1 cellular context compared by ENCODE assay signal in the genomic region with DNA sequence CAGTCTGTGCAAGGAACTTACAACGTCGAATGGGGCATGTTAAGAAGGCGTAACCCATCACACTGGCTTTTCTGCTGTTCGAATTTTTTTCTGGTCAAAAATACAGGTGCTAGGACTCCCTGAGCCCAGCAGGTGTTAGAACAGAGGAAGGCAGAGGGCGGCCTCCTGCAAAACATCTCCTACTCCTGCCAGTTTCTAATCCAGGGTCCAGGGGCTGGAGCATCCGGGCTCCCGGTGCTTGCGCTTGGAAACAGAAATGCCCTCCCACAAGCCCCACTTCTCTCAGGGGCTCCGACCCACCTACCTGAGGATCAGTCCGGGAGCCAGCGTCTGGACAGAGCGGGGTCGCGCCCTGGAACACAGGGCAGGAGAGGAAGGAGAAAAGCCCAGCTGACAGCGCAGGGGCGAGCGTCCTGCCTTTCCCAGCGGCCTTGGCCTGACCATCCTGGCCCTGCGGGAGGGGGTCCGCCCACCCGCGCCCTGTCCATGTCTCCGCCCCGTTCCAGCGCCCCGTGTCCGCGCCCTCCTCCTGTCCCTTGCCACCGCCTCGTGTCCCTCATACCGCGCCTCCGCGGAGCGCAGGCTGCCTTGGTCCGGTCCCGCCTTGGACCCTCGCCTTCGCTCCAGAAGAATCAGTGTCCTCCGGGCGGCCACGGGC.
TF ChIP-seq lines count a peak whose summit lies in the region.

No MANE protein-coding gene starts in this region.

TF ChIP-seq in HepG2, 621 proteins besides CTCF, POLR2A, EP300 and RAD21 (continues in another document):
- TF ChIP-seq TBX3 (IDR thresholded peaks at IDR 0.05; ENCODE audit: borderline replicate concordance) (no peak), PCBP1 (IDR thresholded peaks at IDR 0.05; ENCODE audit: borderline replicate concordance, low read depth, low read length) (0 out of 2 replicates have a peak, but pooled peaks have one; percentile 20), ZNF605 (CRISPR knock-in tag; IDR thresholded peaks at IDR 0.05) (no peak), ZNF34 (CRISPR knock-in tag; IDR thresholded peaks at IDR 0.05; ENCODE audit: borderline replicate concordance) (no peak), SRF (IDR thresholded peaks at IDR 0.05; ENCODE audit: low read depth, low read length) (no peak), ZNF83 (CRISPR knock-in tag; IDR thresholded peaks at IDR 0.05; ENCODE audit: borderline replicate concordance) (0 out of 2 replicates have a peak, but pooled peaks have one; percentile 22), JUNB (CRISPR knock-in tag; IDR thresholded peaks at IDR 0.05; ENCODE audit: borderline replicate concordance) (no peak), SRY (CRISPR knock-in tag; IDR thresholded peaks at IDR 0.05) (no peak), ZNF317 (CRISPR knock-in tag; IDR thresholded peaks at IDR 0.05) (no peak), IKZF1 (IDR thresholded peaks at IDR 0.05) (no peak), ZNF350 (CRISPR knock-in tag; IDR thresholded peaks at IDR 0.05; ENCODE audit: borderline replicate concordance, low read depth) (0 out of 2 replicates have a peak, but pooled peaks have one; percentile 33), UBTF (CRISPR knock-in tag; IDR thresholded peaks at IDR 0.05) (0 out of 2 replicates have a peak, but pooled peaks have one; percentile 28), THAP9 (CRISPR knock-in tag; IDR thresholded peaks at IDR 0.05; ENCODE audit: borderline replicate concordance) (peak; percentile 17; the same call in 1 of the 2 replicates), ZNF251 (CRISPR knock-in tag; IDR thresholded peaks at IDR 0.05) (0 out of 2 replicates have a peak, but pooled peaks have one; percentile 42), MTA1 (CRISPR knock-in tag; IDR thresholded peaks at IDR 0.05; ENCODE audit: borderline replicate concordance) (no peak), FOXA1 (IDR thresholded peaks at IDR 0.05) (no peak), FOXA1 (CRISPR knock-in tag; IDR thresholded peaks at IDR 0.05) (no peak), ZNF687 (CRISPR knock-in tag; IDR thresholded peaks at IDR 0.05) (peak; percentile 62), HES4 (CRISPR knock-in tag; IDR thresholded peaks at IDR 0.05; ENCODE audit: borderline replicate concordance) (0 out of 2 replicates have a peak, but pooled peaks have one; percentile 34), SRSF9 (IDR thresholded peaks at IDR 0.05; ENCODE audit: borderline replicate concordance, insufficient read depth, low read depth, low read length, poor library complexity, severe bottlenecking) (no peak), KDM6A (CRISPR knock-in tag; IDR thresholded peaks at IDR 0.05; ENCODE audit: low read depth) (no peak), ATF7 (IDR thresholded peaks at IDR 0.05) (no peak), ATF7 (CRISPR knock-in tag; IDR thresholded peaks at IDR 0.05) (no peak), SMARCC2 (IDR thresholded peaks at IDR 0.05) (no peak), MYC (CRISPR knock-in tag; IDR thresholded peaks at IDR 0.05; ENCODE audit: borderline replicate concordance) (0 out of 2 replicates have a peak, but pooled peaks have one; percentile 10), SIX1 (CRISPR knock-in tag; IDR thresholded peaks at IDR 0.05; ENCODE audit: borderline replicate concordance) (no peak)
- TF ChIP-seq, protein P1, sequence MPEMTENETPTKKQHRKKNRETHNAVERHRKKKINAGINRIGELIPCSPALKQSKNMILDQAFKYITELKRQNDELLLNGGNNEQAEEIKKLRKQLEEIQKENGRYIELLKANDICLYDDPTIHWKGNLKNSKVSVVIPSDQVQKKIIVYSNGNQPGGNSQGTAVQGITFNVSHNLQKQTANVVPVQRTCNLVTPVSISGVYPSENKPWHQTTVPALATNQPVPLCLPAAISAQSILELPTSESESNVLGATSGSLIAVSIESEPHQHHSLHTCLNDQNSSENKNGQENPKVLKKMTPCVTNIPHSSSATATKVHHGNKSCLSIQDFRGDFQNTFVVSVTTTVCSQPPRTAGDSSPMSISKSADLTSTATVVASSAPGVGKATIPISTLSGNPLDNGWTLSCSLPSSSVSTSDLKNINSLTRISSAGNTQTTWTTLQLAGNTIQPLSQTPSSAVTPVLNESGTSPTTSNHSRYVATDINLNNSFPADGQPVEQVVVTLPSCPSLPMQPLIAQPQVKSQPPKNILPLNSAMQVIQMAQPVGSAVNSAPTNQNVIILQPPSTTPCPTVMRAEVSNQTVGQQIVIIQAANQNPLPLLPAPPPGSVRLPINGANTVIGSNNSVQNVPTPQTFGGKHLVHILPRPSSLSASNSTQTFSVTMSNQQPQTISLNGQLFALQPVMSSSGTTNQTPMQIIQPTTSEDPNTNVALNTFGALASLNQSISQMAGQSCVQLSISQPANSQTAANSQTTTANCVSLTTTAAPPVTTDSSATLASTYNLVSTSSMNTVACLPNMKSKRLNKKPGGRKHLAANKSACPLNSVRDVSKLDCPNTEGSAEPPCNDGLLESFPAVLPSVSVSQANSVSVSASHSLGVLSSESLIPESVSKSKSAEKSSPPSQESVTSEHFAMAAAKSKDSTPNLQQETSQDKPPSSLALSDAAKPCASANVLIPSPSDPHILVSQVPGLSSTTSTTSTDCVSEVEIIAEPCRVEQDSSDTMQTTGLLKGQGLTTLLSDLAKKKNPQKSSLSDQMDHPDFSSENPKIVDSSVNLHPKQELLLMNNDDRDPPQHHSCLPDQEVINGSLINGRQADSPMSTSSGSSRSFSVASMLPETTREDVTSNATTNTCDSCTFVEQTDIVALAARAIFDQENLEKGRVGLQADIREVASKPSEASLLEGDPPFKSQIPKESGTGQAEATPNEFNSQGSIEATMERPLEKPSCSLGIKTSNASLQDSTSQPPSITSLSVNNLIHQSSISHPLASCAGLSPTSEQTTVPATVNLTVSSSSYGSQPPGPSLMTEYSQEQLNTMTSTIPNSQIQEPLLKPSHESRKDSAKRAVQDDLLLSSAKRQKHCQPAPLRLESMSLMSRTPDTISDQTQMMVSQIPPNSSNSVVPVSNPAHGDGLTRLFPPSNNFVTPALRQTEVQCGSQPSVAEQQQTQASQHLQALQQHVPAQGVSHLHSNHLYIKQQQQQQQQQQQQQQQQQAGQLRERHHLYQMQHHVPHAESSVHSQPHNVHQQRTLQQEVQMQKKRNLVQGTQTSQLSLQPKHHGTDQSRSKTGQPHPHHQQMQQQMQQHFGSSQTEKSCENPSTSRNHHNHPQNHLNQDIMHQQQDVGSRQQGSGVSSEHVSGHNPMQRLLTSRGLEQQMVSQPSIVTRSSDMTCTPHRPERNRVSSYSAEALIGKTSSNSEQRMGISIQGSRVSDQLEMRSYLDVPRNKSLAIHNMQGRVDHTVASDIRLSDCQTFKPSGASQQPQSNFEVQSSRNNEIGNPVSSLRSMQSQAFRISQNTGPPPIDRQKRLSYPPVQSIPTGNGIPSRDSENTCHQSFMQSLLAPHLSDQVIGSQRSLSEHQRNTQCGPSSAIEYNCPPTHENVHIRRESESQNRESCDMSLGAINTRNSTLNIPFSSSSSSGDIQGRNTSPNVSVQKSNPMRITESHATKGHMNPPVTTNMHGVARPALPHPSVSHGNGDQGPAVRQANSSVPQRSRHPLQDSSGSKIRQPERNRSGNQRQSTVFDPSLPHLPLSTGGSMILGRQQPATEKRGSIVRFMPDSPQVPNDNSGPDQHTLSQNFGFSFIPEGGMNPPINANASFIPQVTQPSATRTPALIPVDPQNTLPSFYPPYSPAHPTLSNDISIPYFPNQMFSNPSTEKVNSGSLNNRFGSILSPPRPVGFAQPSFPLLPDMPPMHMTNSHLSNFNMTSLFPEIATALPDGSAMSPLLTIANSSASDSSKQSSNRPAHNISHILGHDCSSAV (CRISPR knock-in tag; IDR thresholded peaks at IDR 0.05; ENCODE audit: borderline replicate concordance): no peak
- TF ChIP-seq, protein P2, sequence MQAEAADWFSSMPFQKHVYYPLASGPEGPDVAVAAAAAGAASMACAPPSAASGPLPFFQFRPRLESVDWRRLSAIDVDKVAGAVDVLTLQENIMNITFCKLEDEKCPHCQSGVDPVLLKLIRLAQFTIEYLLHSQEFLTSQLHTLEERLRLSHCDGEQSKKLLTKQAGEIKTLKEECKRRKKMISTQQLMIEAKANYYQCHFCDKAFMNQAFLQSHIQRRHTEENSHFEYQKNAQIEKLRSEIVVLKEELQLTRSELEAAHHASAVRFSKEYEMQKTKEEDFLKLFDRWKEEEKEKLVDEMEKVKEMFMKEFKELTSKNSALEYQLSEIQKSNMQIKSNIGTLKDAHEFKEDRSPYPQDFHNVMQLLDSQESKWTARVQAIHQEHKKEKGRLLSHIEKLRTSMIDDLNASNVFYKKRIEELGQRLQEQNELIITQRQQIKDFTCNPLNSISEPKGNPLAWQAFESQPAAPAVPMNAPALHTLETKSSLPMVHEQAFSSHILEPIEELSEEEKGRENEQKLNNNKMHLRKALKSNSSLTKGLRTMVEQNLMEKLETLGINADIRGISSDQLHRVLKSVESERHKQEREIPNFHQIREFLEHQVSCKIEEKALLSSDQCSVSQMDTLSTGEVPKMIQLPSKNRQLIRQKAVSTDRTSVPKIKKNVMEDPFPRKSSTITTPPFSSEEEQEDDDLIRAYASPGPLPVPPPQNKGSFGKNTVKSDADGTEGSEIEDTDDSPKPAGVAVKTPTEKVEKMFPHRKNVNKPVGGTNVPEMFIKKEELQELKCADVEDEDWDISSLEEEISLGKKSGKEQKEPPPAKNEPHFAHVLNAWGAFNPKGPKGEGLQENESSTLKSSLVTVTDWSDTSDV (CRISPR knock-in tag; IDR thresholded peaks at IDR 0.05): no peak
- TF ChIP-seq, protein P3, sequence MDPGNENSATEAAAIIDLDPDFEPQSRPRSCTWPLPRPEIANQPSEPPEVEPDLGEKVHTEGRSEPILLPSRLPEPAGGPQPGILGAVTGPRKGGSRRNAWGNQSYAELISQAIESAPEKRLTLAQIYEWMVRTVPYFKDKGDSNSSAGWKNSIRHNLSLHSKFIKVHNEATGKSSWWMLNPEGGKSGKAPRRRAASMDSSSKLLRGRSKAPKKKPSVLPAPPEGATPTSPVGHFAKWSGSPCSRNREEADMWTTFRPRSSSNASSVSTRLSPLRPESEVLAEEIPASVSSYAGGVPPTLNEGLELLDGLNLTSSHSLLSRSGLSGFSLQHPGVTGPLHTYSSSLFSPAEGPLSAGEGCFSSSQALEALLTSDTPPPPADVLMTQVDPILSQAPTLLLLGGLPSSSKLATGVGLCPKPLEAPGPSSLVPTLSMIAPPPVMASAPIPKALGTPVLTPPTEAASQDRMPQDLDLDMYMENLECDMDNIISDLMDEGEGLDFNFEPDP (CRISPR knock-in tag; conservative IDR thresholded peaks at IDR 0.05): 0 out of 2 replicates have a peak, but pooled peaks have one; percentile 27
